8 cellular contexts compared by ENCODE assay signal in genomic region chr3:170178631-170179030, GRCh38. TPM values are rescaled to one million over a fixed set of nuclear protein-coding genes. Genes with fewer than 3 reads are reported as not detected.
DNase-seq lines count a peak whose midpoint lies in the region; FAIRE-seq and TF ChIP-seq lines count a peak whose summit lies in the region.

No MANE protein-coding gene starts in this region.

- H3K9me2 ChIP-seq in Loucy (replicated peaks; ENCODE audit: low read depth, low read length): no peaks in the 10 kb centered on the region

- H3K4me2 ChIP-seq in Loucy (ENCODE audit: low read depth, low read length, poor library complexity, severe bottlenecking): peak overlapping the region; percentile 82

- TF ChIP-seq CTCF in GM10248 (IDR thresholded peaks at IDR 0.05; ENCODE audit: control extremely low read depth, extremely low read depth, low read depth, missing control alignments): no peak
- TF ChIP-seq CTCF in Loucy (conservative IDR thresholded peaks at IDR 0.05; ENCODE audit: low read length): no peak
- TF ChIP-seq CTCF in WERI-Rb-1 (IDR thresholded peaks at IDR 0.05; ENCODE audit: low read depth, low read length): no peak

- H3K27ac ChIP-seq in small intestine (ENCODE audit: low read depth in 1 of 2, low read length in 1 of 2) (no peak overlapping the region), WERI-Rb-1 (no peak overlapping the region)

- no peaks in the 10 kb centered on the region for H3K9me3 ChIP-seq in Loucy (ENCODE audit: insufficient read depth, low read depth, low read length)
- H3K9me3 ChIP-seq in small intestine (ENCODE audit: control insufficient read depth, low read depth): no peaks in the 10 kb centered on the region
- H3K9me3 ChIP-seq in WERI-Rb-1 (ENCODE audit: severe bottlenecking): no peaks in the 10 kb centered on the region

- H3K79me2 ChIP-seq in Loucy (ENCODE audit: insufficient read depth, low read length): peaks cover 70% of the 10 kb centered on the region

- no peak for FAIRE-seq in small intestine (lab: Jason Lieb, UNC)

- H3K4me3 ChIP-seq in Loucy (ENCODE audit: low read length, poor library complexity, severe bottlenecking) (peak overlapping the region; percentile 97), small intestine (ENCODE audit: low read depth in 1 of 2, low read length in 2 of 2) (no peak overlapping the region), WERI-Rb-1 (ENCODE audit: low read depth, low read length) (no peak overlapping the region)

- 60 to 69% (median 60%) methylated on average over 3 of the region's 3 CpGs for WGBS in small intestine, 3 donors

- peaks cover 23% of the 10 kb centered on the region for H3K4me1 ChIP-seq in Loucy (ENCODE audit: insufficient read depth, low read length, poor library complexity, severe bottlenecking)
- no peaks in the 10 kb centered on the region for H3K4me1 ChIP-seq in small intestine (ENCODE audit: control insufficient read depth in 2 of 2, insufficient read depth in 1 of 2, low read depth in 1 of 2, low read length in 1 of 2)

- POLR2A ChIA-PET in GM10248 (lab: Yijun Ruan, JAX): interaction anchor here (0.5 to 0.6 kb wide), 2 partner anchors 131 to 136 kb away, joined by 3 to 4 read pairs; no protein-coding TSS in a partner anchor

- H4K20me1 ChIP-seq in Loucy (ENCODE audit: insufficient read depth, low read length, poor library complexity, severe bottlenecking): peaks cover 38% of the 10 kb centered on the region

- H3F3A ChIP-seq in Loucy (ENCODE audit: low read depth): no peaks in the 10 kb centered on the region

- CTCF ChIA-PET in GM10248 (lab: Yijun Ruan, JAX): interaction anchor here (1.0 to 1.2 kb wide), 2 partner anchors 10 to 24 kb away, joined by 3 read pairs; no protein-coding TSS in a partner anchor

- no peak overlapping the region for H2AFZ ChIP-seq in Loucy (ENCODE audit: low read length)

- peak overlapping the region; percentile 91 for H3K9ac ChIP-seq in Loucy (ENCODE audit: low read depth, low read length, poor library complexity, severe bottlenecking)

- H3K36me3 ChIP-seq in Loucy (ENCODE audit: insufficient read depth, low read length) (peaks cover 11% of the 10 kb centered on the region; the same call in 1 of the 2 replicates), small intestine (ENCODE audit: control insufficient read depth in 2 of 2, insufficient read depth in 2 of 2, low read length in 2 of 2) (peaks cover 4 to 8% of the 10 kb centered on the region in 2 donors), WERI-Rb-1 (peaks cover 46% of the 10 kb centered on the region)

- DNase-seq in GM10248 (ENCODE audit: extremely low spot score) (peak; percentile 35), small intestine (peak; percentile 51), H4 (ENCODE audit: low spot score) (no peak), SW 1271 (lab: John Stamatoyannopoulos, UW) (no peak), NCI-H2227 treated with DMSO at 0.1 percent for 48 hours (lab: John Stamatoyannopoulos, UW) (no peak), WERI-Rb-1 (no peak)
- peak; percentile 47 for DNase-seq in activated effector memory CD4-positive, alpha-beta T cell treated with Interleukin-2 at 50 U/mL for 16 hours

- H3K27me3 ChIP-seq in Loucy (ENCODE audit: insufficient read depth, low read length, poor library complexity, severe bottlenecking) (no peaks in the 10 kb centered on the region), small intestine (ENCODE audit: control insufficient read depth in 2 of 2, insufficient read depth in 2 of 2, low read length in 2 of 2) (no peaks in the 10 kb centered on the region), WERI-Rb-1 (ENCODE audit: insufficient read depth, low read depth, severe bottlenecking) (no peaks in the 10 kb centered on the region)

RNA-seq across cellular contexts. Expression of gene PHC3, which starts 2.9 kb away (rescaled TPM):
- polyA plus RNA-seq in small intestine: 1 to 10 TPM; 2.5 to 5.5 (median 3.0) TPM
- total RNA-seq in H4 (2014; rRNA removed; shearing (Covaris generic)): 14.9 and 17.5 TPM in 2 replicates

RNA-seq across cellular contexts. Expression of gene PRKCI, which starts 43.6 kb away (rescaled TPM):
- 10 to 100 TPM; 13.2 to 15.6 (median 13.9) TPM for polyA plus RNA-seq in small intestine
- total RNA-seq in H4 (2014; rRNA removed; shearing (Covaris generic)): 58.3 and 73.3 TPM in 2 replicates

Comparison
In these comparisons a context has a peak if more than half of its experiments do, and no peak if none do; other contexts are left out.
1. DNase-seq: peak in GM10248 (single experiment), activated effector memory CD4-positive, alpha-beta T cell treated with Interleukin-2 at 50 U/mL for 16 hours (single experiment) and small intestine (single experiment); none in H4 (single experiment), SW 1271 (0 of 2), NCI-H2227 treated with DMSO at 0.1 percent for 48 hours (single experiment) and WERI-Rb-1 (single experiment).